In genomic region chr11:44565746-44566558, GRCh38 we compare ENCODE assay signal across 8 cellular contexts. TPM values are rescaled to one million over a fixed set of nuclear protein-coding genes. Genes with fewer than 3 reads are reported as not detected.
DNase-seq lines count a peak whose midpoint lies in the region; TF ChIP-seq lines count a peak whose summit lies in the region.

No MANE protein-coding gene starts in this region.

- peaks cover 51% of the 10 kb centered on the region for H3K4me1 Mint-ChIP-seq in neural crest cell

- peak overlapping the region; percentile 80 for H3K4me3 ChIP-seq in coronary artery

- POLR2A ChIA-PET in HEK293T (lab: Yijun Ruan, JAX), result interaction anchor here (1.0 kb wide), 1 partner anchor 51 kb away, joined by 3 read pairs; no protein-coding TSS in a partner anchor

- no peaks in the 10 kb centered on the region for H3K9me3 Mint-ChIP-seq in neural crest cell

- CTCF ChIA-PET in HEK293T (lab: Yijun Ruan, JAX), result interaction anchor here (1.0 kb wide), 1 partner anchor 9 kb away, joined by 3 read pairs; no protein-coding TSS in a partner anchor

- peak overlapping the region; percentile 66 for H3K4me3 Mint-ChIP-seq in neural crest cell

- no peak for TF ChIP-seq CTCF in coronary artery (IDR thresholded peaks at IDR 0.05)
- peak; percentile 9 for TF ChIP-seq CTCF in neural crest cell (conservative IDR thresholded peaks at IDR 0.05)

- no peaks in the 10 kb centered on the region for H3K36me3 Mint-ChIP-seq in neural crest cell (ENCODE audit: low read depth)

- peak; percentile 23 for DNase-seq in DMS153 (lab: John Stamatoyannopoulos, UW)
- peak; percentile 22 for DNase-seq in NCI-H1105 (lab: John Stamatoyannopoulos, UW)
- no peak for DNase-seq in coronary artery (ENCODE audit: low spot score)
- no peak for DNase-seq in neural crest cell (ENCODE audit: low read depth, low spot score)
- DNase-seq in COLO829 (ENCODE audit: low spot score), result no peak
- no peak for DNase-seq in HEK293T (ENCODE audit: extremely low spot score)
- no peak for DNase-seq in mesenteric fat pad (ENCODE audit: low spot score)
- DNase-seq in NK-92 treated with Interleukin-12 subunit alpha and Interleukin-12 subunit beta, amount 100 ng/mL, for 24 hours (lab: John Stamatoyannopoulos, UW), result no peak

- H3K27ac Mint-ChIP-seq in neural crest cell (ENCODE audit: unreplicated experiment), result no peak overlapping the region

- H3K27ac ChIP-seq in coronary artery, result peak overlapping the region; percentile 96 to 98

- peaks cover 16% of the 10 kb centered on the region for H3K27me3 Mint-ChIP-seq in neural crest cell (ENCODE audit: low read depth)

TF ChIP-seq in HEK293T, 16 proteins besides CTCF, POLR2A, EP300 and RAD21:
- TF ChIP-seq SUZ12 (IDR thresholded peaks at IDR 0.05), result no peak

RNA-seq across cellular contexts. Expression of gene CD82, which starts 0.5 kb away (rescaled TPM):
- 10.3 and 14.1 TPM in 2 replicates for total RNA-seq in neural crest cell
- total RNA-seq in mesenteric fat pad, result 67.6 TPM

Comparison
In these comparisons a context has a peak if more than half of its experiments do, and no peak if none do; other contexts are left out.
1. DNase-seq: peak in DMS153 (single experiment) and NCI-H1105 (single experiment); none in coronary artery (single experiment), neural crest cell (single experiment), COLO829 (single experiment), HEK293T (single experiment), mesenteric fat pad (single experiment) and NK-92 treated with Interleukin-12 subunit alpha and Interleukin-12 subunit beta, amount 100 ng/mL, for 24 hours (single experiment).